Comparison of ENCODE assay signal across 7 cellular contexts in the genomic region with DNA sequence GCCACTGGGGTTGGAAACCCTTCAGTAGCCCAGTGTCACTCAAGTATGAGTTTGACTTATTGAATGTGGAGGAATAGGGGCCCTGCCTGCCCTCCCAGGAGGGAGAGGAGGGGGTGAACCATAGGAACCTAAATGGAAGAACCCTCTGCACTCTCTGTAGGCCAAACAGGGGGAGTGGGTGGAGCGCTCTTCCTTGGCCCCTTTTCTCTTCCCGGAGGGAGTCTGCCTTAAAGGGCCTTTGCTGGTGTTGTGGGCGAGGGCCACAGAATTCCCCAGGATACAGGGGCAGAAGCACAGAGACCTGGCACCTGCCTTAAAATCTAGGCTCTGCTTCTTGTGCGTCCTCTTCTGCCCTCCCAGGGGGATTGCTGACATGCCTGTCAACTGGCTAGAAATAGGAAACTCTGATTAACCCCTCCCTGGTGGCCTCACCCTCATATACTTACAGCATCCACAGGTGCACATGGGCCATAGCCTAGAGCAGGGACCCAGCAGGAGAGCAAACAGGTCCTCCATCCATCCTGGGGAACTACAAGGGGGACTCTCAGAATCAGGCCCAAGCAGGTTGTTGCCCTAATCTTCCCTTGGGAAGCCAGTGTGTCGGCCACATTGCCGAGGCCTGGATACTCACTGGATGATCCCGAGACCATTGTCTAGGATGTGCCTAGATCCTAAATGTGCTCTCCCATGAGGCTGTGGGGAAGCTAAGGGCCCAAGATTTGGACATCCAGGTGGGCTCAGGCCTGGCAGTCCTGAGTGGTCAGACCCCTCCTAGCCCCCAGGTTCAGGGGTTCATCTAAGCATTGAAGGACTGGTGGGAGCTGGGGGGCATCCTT.
DNase-seq lines count a peak whose midpoint lies in the region; ATAC-seq and TF ChIP-seq lines count a peak whose summit lies in the region.

No MANE protein-coding gene starts in this region.

- H3K4me1 ChIP-seq in KMS-11 (ENCODE audit: low read depth, poor library complexity, severe bottlenecking): peaks cover 63% of the 10 kb centered on the region
- H3K4me1 ChIP-seq in subcutaneous abdominal adipose tissue (ENCODE audit: control insufficient read depth in 5 of 5, insufficient read depth in 5 of 5, low read length in 5 of 5): peaks cover 26 to 83% (median 69%) of the 10 kb centered on the region in 5 donors

- H3K9ac ChIP-seq in KMS-11 (no peak overlapping the region), subcutaneous abdominal adipose tissue (ENCODE audit: low read length in 5 of 5) (peak overlapping the region; percentile 66 to 99 (median 93))

- DNase-seq in astrocyte of the cerebellum (ENCODE audit: low read depth) (no peak), NCI-H2081 (lab: John Stamatoyannopoulos, UW) (no peak)

- no peak for ATAC-seq in HG03025 (IDR thresholded peaks at IDR 0.05; ENCODE audit: low FRiP score, unreplicated experiment)
- ATAC-seq in GM18861 (IDR thresholded peaks at IDR 0.05; ENCODE audit: unreplicated experiment): no peak

- H3K27me3 ChIP-seq in KMS-11 (ENCODE audit: insufficient read depth, low read depth): no peaks in the 10 kb centered on the region
- H3K27me3 ChIP-seq in layer of hippocampus (ENCODE audit: control insufficient read depth, insufficient read depth, low read length): no peaks in the 10 kb centered on the region
- H3K27me3 ChIP-seq in subcutaneous abdominal adipose tissue (ENCODE audit: control insufficient read depth in 5 of 5, insufficient read depth in 4 of 5, low read length in 5 of 5): no peaks in the 10 kb centered on the region

- in situ Hi-C loops in astrocyte of the cerebellum (cut with HindIII; ENCODE audit: low sequenced_read_pairs): no loop called here

- peak overlapping the region; percentile 96 for H3K4me2 ChIP-seq in KMS-11

- H3K4me3 ChIP-seq in KMS-11 (IDR thresholded peaks at IDR 0.05; ENCODE audit: insufficient read depth, low read depth, low read length) (no peak overlapping the region), astrocyte of the cerebellum (ENCODE audit: low read depth, low read length) (peak overlapping the region; percentile 83), subcutaneous abdominal adipose tissue (ENCODE audit: low read depth in 1 of 5, low read length in 5 of 5) (peak overlapping the region; percentile 94 to 100 (median 99))

- H3K9me3 ChIP-seq in subcutaneous abdominal adipose tissue (ENCODE audit: control insufficient read depth in 5 of 5, low read length in 5 of 5): no peaks in the 10 kb centered on the region

- H2AFZ ChIP-seq in KMS-11 (ENCODE audit: low read depth): no peak overlapping the region

- H3K36me3 ChIP-seq in KMS-11 (ENCODE audit: insufficient read depth) (no peaks in the 10 kb centered on the region), subcutaneous abdominal adipose tissue (ENCODE audit: control insufficient read depth in 5 of 5, insufficient read depth in 5 of 5, low read length in 5 of 5) (peaks cover 0 to 34% (median 26%) of the 10 kb centered on the region in 5 donors)

- no peak overlapping the region for H3K27ac ChIP-seq in KMS-11
- peak overlapping the region; percentile 99 for H3K27ac ChIP-seq in layer of hippocampus (ENCODE audit: low read depth, low read length)
- H3K27ac ChIP-seq in subcutaneous abdominal adipose tissue (ENCODE audit: low read depth, low read length): peak overlapping the region; percentile 99

- H4K20me1 ChIP-seq in KMS-11 (ENCODE audit: insufficient read depth): peaks cover 11% of the 10 kb centered on the region

- peaks cover 88% of the 10 kb centered on the region for H3K79me2 ChIP-seq in KMS-11 (ENCODE audit: insufficient read depth, low read depth)

- TF ChIP-seq CTCF in KMS-11 (conservative IDR thresholded peaks at IDR 0.05; ENCODE audit: low read depth, low read length) (no peak), astrocyte of the cerebellum (IDR thresholded peaks at IDR 0.05; ENCODE audit: low read depth, low read length, missing control alignments) (no peak)
